In the genomic region with DNA sequence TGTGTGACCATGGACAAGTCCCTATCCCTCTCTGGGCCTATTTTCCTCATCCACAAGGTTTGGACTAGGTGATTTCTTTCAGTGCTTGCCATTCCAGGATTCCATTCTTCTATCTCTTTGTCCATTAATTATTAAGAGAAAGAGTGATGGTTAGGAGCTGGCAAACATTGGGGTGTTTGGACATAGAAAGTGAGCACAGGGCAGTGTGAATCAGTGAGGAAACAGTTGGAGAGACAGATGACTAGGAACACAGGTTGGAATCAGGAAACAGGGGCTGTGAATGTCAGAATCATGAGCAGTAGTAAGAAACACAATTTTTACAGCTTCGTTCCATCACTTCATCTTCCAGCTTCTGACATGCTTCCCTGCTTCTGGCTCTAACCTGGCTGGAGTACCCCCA, we compare ENCODE assay signal across 11 cellular contexts.
"Had no signal": no experiment of that assay in that cellular context is flagged by ENCODE, and none has a peak within 500 bp of the region (broad histone marks: within the 10 kb centered on the region; RNA-seq: fewer than 3 reads in every experiment).

No MANE protein-coding gene starts in this region.

- H3K4me1 ChIP-seq: HAP-1 had no signal

- H2AFZ ChIP-seq: GM23248 had no signal

- H3K4me3 ChIP-seq: GM23248, GM23338, HAP-1 had no signal

- H3K9me3 ChIP-seq: HAP-1 had no signal

- H3K36me3 ChIP-seq: HAP-1 had no signal

- DNase-seq: GM23248, GOT3, H7, H9, HCEC 1CT, HFFc6 had no signal

- H3K4me2 ChIP-seq: GM23338 had no signal

- H3K9ac ChIP-seq: GM23248 had no signal

- FAIRE-seq: H1, H54 had no signal

- H3K27ac ChIP-seq: GM23248 had no signal

- ATAC-seq: GM23338, HCT116 had no signal
